In the genomic region with DNA sequence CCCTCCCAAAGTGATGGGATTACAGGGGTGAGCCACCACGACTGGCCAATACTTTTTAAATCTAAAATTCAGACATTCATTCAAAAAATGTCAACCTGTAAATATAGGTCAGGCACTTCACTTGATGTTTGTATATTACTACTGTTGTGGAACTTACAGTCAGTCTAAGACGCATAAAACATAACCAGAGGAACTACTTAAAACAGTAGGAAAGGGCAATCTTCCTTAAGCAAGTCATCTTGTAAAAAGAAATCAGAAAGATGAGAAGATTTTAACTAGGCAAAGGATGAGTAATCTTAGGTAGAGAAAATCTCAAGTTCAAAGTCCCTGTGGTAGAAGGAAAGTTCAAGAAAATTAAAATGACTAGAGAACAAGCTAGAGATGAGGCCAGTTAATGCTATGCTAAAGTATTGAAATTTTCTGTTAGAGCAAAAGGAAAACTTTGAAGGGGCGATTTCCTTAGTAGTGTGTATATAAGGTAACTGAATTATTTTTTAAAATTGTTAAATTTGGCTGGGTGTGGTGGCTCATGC, we compare ENCODE assay signal across 15 cellular contexts.
"Had no signal": no experiment of that assay in that cellular context is flagged by ENCODE, and none has a peak within 500 bp of the region (broad histone marks: within the 10 kb centered on the region; RNA-seq: fewer than 3 reads in every experiment).

No MANE protein-coding gene starts in this region.

- DNase-seq: activated CD4-positive, alpha-beta T cell treated with anti-CD3 and anti-CD28 coated beads for 4 hours; activated effector memory CD4-positive, alpha-beta T cell treated with anti-CD3 and anti-CD28 coated beads, Interleukin-2, amount 50 U/mL, for 16 hours; brain microvascular endothelial cell; cerebellar nuclear complex; dermis blood vessel endothelial cell; hippocampal formation; immature natural killer cell; psoas muscle; RPMI8226; stimulated activated CD4-positive, alpha-beta T cell treated with anti-CD3 and anti-CD28 coated beads, Interleukin-4, amount 100 ng/mL, for 1 hour; stimulated activated CD8-positive, alpha-beta memory T cell treated with anti-CD3 and anti-CD28 coated beads, Interleukin-4, amount 100 ng/mL, for 48 hours; T-helper 9 cell; thyroid gland; uterus had no signal

- H3K9me3 ChIP-seq: thyroid gland, uterus had no signal

- H3K4me1 Mint-ChIP-seq: nephron had no signal

- H3K27ac Mint-ChIP-seq: nephron had no signal

- H3K4me3 Mint-ChIP-seq: immature natural killer cell, nephron had no signal

- H3K27ac ChIP-seq: brain microvascular endothelial cell, psoas muscle, thyroid gland, uterus had no signal

- H3K36me3 ChIP-seq: thyroid gland, uterus had no signal

- H3K27me3 ChIP-seq: brain microvascular endothelial cell, thyroid gland, uterus had no signal

- H3K9me3 Mint-ChIP-seq: immature natural killer cell, nephron had no signal

- H3K4me3 ChIP-seq: psoas muscle, thyroid gland, uterus had no signal

- H3K4me1 ChIP-seq: psoas muscle, thyroid gland, uterus had no signal

- ATAC-seq: psoas muscle had no signal
